ENCODE assay signal across 9 cellular contexts in the genomic region with DNA sequence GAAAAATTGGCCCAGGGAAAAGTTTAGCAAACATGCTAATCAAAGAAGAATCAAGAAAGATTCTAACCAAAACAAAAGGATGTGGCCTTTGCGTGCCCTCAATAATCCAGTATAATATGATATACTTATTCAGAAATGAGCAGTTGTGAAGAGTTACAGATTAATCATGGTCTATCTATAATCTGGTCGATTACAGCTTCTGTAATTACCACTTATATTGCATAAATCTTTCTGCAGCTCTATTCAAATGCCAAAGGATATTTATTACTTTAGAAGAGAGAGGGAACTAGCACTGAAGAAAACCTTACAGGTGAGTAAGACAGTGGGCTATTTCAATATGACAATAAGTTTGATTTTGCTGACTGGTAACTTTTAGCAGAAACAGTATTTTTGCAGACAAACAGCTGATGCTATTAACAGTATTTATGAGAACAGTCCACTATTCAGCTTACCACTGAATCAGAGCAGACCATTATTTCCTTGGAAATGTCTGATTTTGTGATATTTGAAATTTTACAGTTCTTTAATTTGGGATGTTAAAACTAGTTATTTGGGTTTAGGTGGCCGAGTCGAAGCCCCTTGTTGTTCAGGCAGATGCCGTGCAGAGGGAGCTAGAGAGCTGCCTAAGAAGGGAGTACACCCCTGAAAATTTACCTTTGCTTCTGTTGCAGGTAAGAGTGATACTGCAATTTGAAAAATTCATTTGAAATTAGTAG.
DNase-seq lines count a peak whose midpoint lies in the region; ATAC-seq, FAIRE-seq and TF ChIP-seq lines count a peak whose summit lies in the region.
"Had no signal": no experiment of that assay in that cellular context is flagged by ENCODE, and none has a peak within 500 bp of the region (broad histone marks: within the 10 kb centered on the region; RNA-seq: fewer than 3 reads in every experiment).

No MANE protein-coding gene starts in this region.

- DNase-seq in NCI-H1417 (lab: John Stamatoyannopoulos, UW) (peak; percentile 19 to 78 (median 68)), NCI-H1417 treated with DMSO at 0.1 percent for 48 hours (lab: John Stamatoyannopoulos, UW) (no peak), NCI-H146 (lab: John Stamatoyannopoulos, UW) (peak; percentile 51), bronchial epithelial cell (ENCODE audit: low read depth) (peak; percentile 48), left lobe of liver (ENCODE audit: low spot score) (peak; percentile 64)
- DNase-seq in stimulated activated CD4-positive, alpha-beta T cell treated with anti-CD3 and anti-CD28 coated beads, Interleukin-4, amount 100 ng/mL, for 48 hours (ENCODE audit: low read depth in 2 of 2) = peak; percentile 38 to 48

- peak; percentile 99 for ATAC-seq in left lobe of liver
- no peak for ATAC-seq in GM19035 (IDR thresholded peaks at IDR 0.05; ENCODE audit: unreplicated experiment)

- FAIRE-seq in bronchial epithelial cell (lab: Jason Lieb, UNC) = no peak
- FAIRE-seq: endometrium had no signal

- H3K27me3 ChIP-seq in bronchial epithelial cell (ENCODE audit: control insufficient read depth, insufficient read depth, low read length) = peaks cover 1% of the 10 kb centered on the region

- H3K36me3 ChIP-seq in bronchial epithelial cell (ENCODE audit: control insufficient read depth, insufficient read depth, low read length) = no peaks in the 10 kb centered on the region

- H3K4me3 ChIP-seq in WI38 (ENCODE audit: low read depth, low read length) (no peak overlapping the region), bronchial epithelial cell (ENCODE audit: low read depth, low read length) (no peak overlapping the region)

- peak; percentile 91 for TF ChIP-seq CTCF in WI38 (IDR thresholded peaks at IDR 0.05; ENCODE audit: low read depth, low read length)
- peak; percentile 82 for TF ChIP-seq CTCF in bronchial epithelial cell (IDR thresholded peaks at IDR 0.05; ENCODE audit: insufficient read depth, low read length, severe bottlenecking)
